25 cellular contexts compared by ENCODE assay signal in the genomic region with DNA sequence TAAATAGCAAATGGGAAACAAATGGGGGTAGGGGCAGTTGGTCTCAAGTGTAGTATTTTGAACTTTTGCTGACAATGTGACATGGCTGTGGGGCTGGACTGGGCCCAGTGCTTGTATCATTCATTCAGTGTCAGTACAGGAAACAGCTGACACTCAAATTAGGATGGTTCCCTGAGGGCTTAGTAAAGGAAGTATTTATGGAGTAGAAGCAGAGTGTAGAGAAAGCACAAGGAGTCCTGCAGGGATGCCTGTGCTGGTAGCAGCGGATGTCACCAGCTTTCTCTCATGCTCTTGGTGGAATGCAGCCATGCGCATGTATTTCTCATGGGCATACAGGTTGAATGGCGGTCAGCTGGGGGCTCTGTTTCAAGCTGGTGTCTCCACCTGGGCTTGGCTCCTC.
"Had no signal": no experiment of that assay in that cellular context is flagged by ENCODE, and none has a peak within 500 bp of the region (broad histone marks: within the 10 kb centered on the region; RNA-seq: fewer than 3 reads in every experiment).

No MANE protein-coding gene starts in this region.

- H3K36me3 ChIP-seq: colonic mucosa, esophagus muscularis mucosa, neural progenitor cell, prostate gland, right atrium auricular region, suprapubic skin, transverse colon, vagina had no signal

- FAIRE-seq: endothelial cell of umbilical vein, keratinocyte had no signal

- DNase-seq: colonic mucosa; effector CD8-positive, alpha-beta T cell; endodermal cell; foreskin keratinocyte; glutamatergic neuron; hypothalamus; midbrain; naive thymus-derived CD4-positive, alpha-beta T cell; stimulated activated CD4-positive, alpha-beta T cell treated with anti-CD3 and anti-CD28 coated beads, Interleukin-4, amount 100 ng/mL, for 4 hours; stimulated activated naive B cell treated with anti-CD40 and anti-IgM and Interleukin-4, amounts not matched to agents 10 μg/mL and 1 μg/mL and 100 μg/mL, for 72 hours; transverse colon had no signal

- H3K4me3 ChIP-seq: colonic mucosa, esophagus muscularis mucosa, lung, neural progenitor cell, prostate gland, right atrium auricular region, suprapubic skin, transverse colon, vagina had no signal

- H3K9me3 ChIP-seq: colonic mucosa, esophagus muscularis mucosa, prostate gland, right atrium auricular region, suprapubic skin, transverse colon, vagina had no signal

- H3K27ac ChIP-seq: colonic mucosa, esophagus muscularis mucosa, foreskin keratinocyte, neural progenitor cell, prostate gland, right atrium auricular region, suprapubic skin, transverse colon, vagina had no signal

- H3K9me3 Mint-ChIP-seq: endodermal cell; memory B cell; naive thymus-derived CD4-positive, alpha-beta T cell; nephron; neural progenitor cell; stimulated activated naive B cell treated with anti-CD40 and anti-IgM and Interleukin-4, amounts not matched to agents 10 μg/mL and 1 μg/mL and 100 μg/mL, for 72 hours had no signal

- H3K9ac ChIP-seq: neural progenitor cell had no signal

- H2AFZ ChIP-seq: neural progenitor cell had no signal

- H3K36me3 Mint-ChIP-seq: memory B cell; naive thymus-derived CD4-positive, alpha-beta T cell; neural progenitor cell; stimulated activated naive B cell treated with anti-CD40 and anti-IgM and Interleukin-4, amounts not matched to agents 10 μg/mL and 1 μg/mL and 100 μg/mL, for 72 hours had no signal

- H3K4me3 Mint-ChIP-seq: dendritic cell treated with granulocyte-macrophage colony-stimulating factor and Interleukin-4, amounts not matched to agents 40 ng/mL and 50 ng/mL, for 4 days; endodermal cell; memory B cell; naive thymus-derived CD4-positive, alpha-beta T cell; nephron; neural progenitor cell; stimulated activated naive B cell treated with anti-CD40 and anti-IgM and Interleukin-4, amounts not matched to agents 10 μg/mL and 1 μg/mL and 100 μg/mL, for 72 hours; stimulated activated naive CD8-positive, alpha-beta T cell treated with anti-CD3 and anti-CD28 coated beads, Interleukin-15, Interleukin-2, amounts not matched to agents 100 ng/mL and 50 ng/mL, for 24 hours had no signal

- H3K27ac Mint-ChIP-seq: endodermal cell; memory B cell; naive thymus-derived CD4-positive, alpha-beta T cell; neural progenitor cell; stimulated activated naive B cell treated with anti-CD40 and anti-IgM and Interleukin-4, amounts not matched to agents 10 μg/mL and 1 μg/mL and 100 μg/mL, for 72 hours; stimulated activated naive CD8-positive, alpha-beta T cell treated with anti-CD3 and anti-CD28 coated beads, Interleukin-15, Interleukin-2, amounts not matched to agents 100 ng/mL and 50 ng/mL, for 24 hours had no signal

- H3K4me1 ChIP-seq: colonic mucosa, esophagus muscularis mucosa, foreskin keratinocyte, prostate gland, right atrium auricular region, suprapubic skin, transverse colon, vagina had no signal

- H3K4me1 Mint-ChIP-seq: memory B cell; naive thymus-derived CD4-positive, alpha-beta T cell; stimulated activated naive B cell treated with anti-CD40 and anti-IgM and Interleukin-4, amounts not matched to agents 10 μg/mL and 1 μg/mL and 100 μg/mL, for 72 hours had no signal

- ATAC-seq: foreskin keratinocyte; naive thymus-derived CD4-positive, alpha-beta T cell; sciatic nerve; stimulated activated naive B cell treated with anti-CD40 and anti-IgM and Interleukin-4, amounts not matched to agents 10 μg/mL and 1 μg/mL and 100 μg/mL, for 72 hours had no signal

- H3K27me3 Mint-ChIP-seq: stimulated activated naive B cell treated with anti-CD40 and anti-IgM and Interleukin-4, amounts not matched to agents 10 μg/mL and 1 μg/mL and 100 μg/mL, for 72 hours had no signal

- H3K4me2 ChIP-seq: neural progenitor cell had no signal

- H3K27me3 ChIP-seq: colonic mucosa, esophagus muscularis mucosa, foreskin keratinocyte, neural progenitor cell, right atrium auricular region, suprapubic skin, transverse colon, vagina had no signal
